Comparison of ENCODE assay signal across 27 cellular contexts in genomic region chr1:177048314-177049069, GRCh38.
DNase-seq lines count a peak whose midpoint lies in the region; ATAC-seq, FAIRE-seq and TF ChIP-seq lines count a peak whose summit lies in the region.
"Had no signal": no experiment of that assay in that cellular context is flagged by ENCODE, and none has a peak within 500 bp of the region (broad histone marks: within the 10 kb centered on the region; RNA-seq: fewer than 3 reads in every experiment).

No MANE protein-coding gene starts in this region.

- no peaks in the 10 kb centered on the region for H3K36me3 Mint-ChIP-seq in GM23338 (ENCODE audit: low read depth)
- H3K36me3 Mint-ChIP-seq in endodermal cell (ENCODE audit: low read depth): no peaks in the 10 kb centered on the region

- peak; percentile 44 for ATAC-seq in GM23338
- peak; percentile 68 for ATAC-seq in RWPE2 (ENCODE audit: low read depth)
- ATAC-seq in GM21526 (IDR thresholded peaks at IDR 0.05; ENCODE audit: low FRiP score, unreplicated experiment): no peak
- no peak for ATAC-seq in GM18909 (IDR thresholded peaks at IDR 0.05; ENCODE audit: poor library complexity, unreplicated experiment)
- no peak for ATAC-seq in GM18873 (IDR thresholded peaks at IDR 0.05; ENCODE audit: low FRiP score, unreplicated experiment)
- ATAC-seq: K562, Panc1, SK-N-SH treated with all-trans-retinoic acid at 6 μM for 48 hours had no signal

- no peaks in the 10 kb centered on the region for H3K9me3 Mint-ChIP-seq in GM23338
- H3K9me3 Mint-ChIP-seq in endodermal cell: no peaks in the 10 kb centered on the region

- H3K4me3 ChIP-seq in GM23338 (no peak overlapping the region), RWPE2 (ENCODE audit: severe bottlenecking) (no peak overlapping the region), endodermal cell (ENCODE audit: low read length) (no peak overlapping the region), keratinocyte (ENCODE audit: control insufficient read depth in 2 of 3, extremely low read depth in 1 of 3, insufficient read depth in 2 of 3, low read depth in 1 of 3, low read length in 3 of 3) (no peak overlapping the region)
- H3K4me3 ChIP-seq: K562, MG63 had no signal

- H3F3A ChIP-seq in GM23338 (replicated peaks; ENCODE audit: low read depth): no peaks in the 10 kb centered on the region

- FAIRE-seq in keratinocyte (lab: Jason Lieb, UNC): peak; percentile 32
- FAIRE-seq: H54, HTR-8/SVneo, K562 had no signal

- H3K27ac ChIP-seq in GM23338 (ENCODE audit: low read depth) (no peak overlapping the region), RWPE2 (ENCODE audit: poor library complexity, severe bottlenecking) (no peak overlapping the region), endodermal cell (ENCODE audit: low read depth, low read length) (no peak overlapping the region), keratinocyte (ENCODE audit: control insufficient read depth, insufficient read depth, low read length) (no peak overlapping the region)

- H3K4me1 ChIP-seq in GM23338 (ENCODE audit: insufficient read depth) (peaks cover 22% of the 10 kb centered on the region), RWPE2 (ENCODE audit: insufficient read depth, poor library complexity, severe bottlenecking) (no peaks in the 10 kb centered on the region), endodermal cell (ENCODE audit: control insufficient read depth, insufficient read depth, low read length) (no peaks in the 10 kb centered on the region), keratinocyte (ENCODE audit: control insufficient read depth, extremely low read depth, insufficient read depth, low read length) (peaks cover 5% of the 10 kb centered on the region)
- H3K4me1 ChIP-seq: BE2C had no signal

- H3K27me3 ChIP-seq in GM23338 (ENCODE audit: insufficient read depth): no peaks in the 10 kb centered on the region
- H3K27me3 ChIP-seq in RWPE2 (ENCODE audit: insufficient read depth, poor library complexity, severe bottlenecking): no peaks in the 10 kb centered on the region
- peaks cover 97% of the 10 kb centered on the region for H3K27me3 ChIP-seq in endodermal cell (ENCODE audit: control insufficient read depth, insufficient read depth, low read length, poor library complexity, severe bottlenecking)
- H3K27me3 ChIP-seq in keratinocyte (ENCODE audit: control insufficient read depth, extremely low read depth, insufficient read depth, low read length): no peaks in the 10 kb centered on the region
- H3K27me3 ChIP-seq: BE2C, MG63 had no signal

- H3K79me2 ChIP-seq in GM23338 (replicated peaks; ENCODE audit: insufficient read depth): no peaks in the 10 kb centered on the region
- H3K79me2 ChIP-seq in keratinocyte (ENCODE audit: control insufficient read depth, insufficient read depth, low read length): no peaks in the 10 kb centered on the region

- no peaks in the 10 kb centered on the region for H3K36me3 ChIP-seq in GM23338 (ENCODE audit: insufficient read depth)
- no peaks in the 10 kb centered on the region for H3K36me3 ChIP-seq in RWPE2 (ENCODE audit: low read depth)
- no peaks in the 10 kb centered on the region for H3K36me3 ChIP-seq in endodermal cell (ENCODE audit: control insufficient read depth, insufficient read depth, low read length)
- H3K36me3 ChIP-seq in keratinocyte (ENCODE audit: control insufficient read depth in 2 of 2, extremely low read depth in 1 of 2, insufficient read depth in 2 of 2, low read length in 2 of 2): no peaks in the 10 kb centered on the region
- H3K36me3 ChIP-seq: BE2C, MG63 had no signal

- H3K4me3 Mint-ChIP-seq in GM23338 (no peak overlapping the region), endodermal cell (no peak overlapping the region)

- peaks cover 5% of the 10 kb centered on the region for H3K27me3 Mint-ChIP-seq in GM23338 (ENCODE audit: insufficient read depth, low read depth, poor library complexity)
- peaks cover 75% of the 10 kb centered on the region for H3K27me3 Mint-ChIP-seq in endodermal cell (ENCODE audit: insufficient read depth)

- H3K4me1 Mint-ChIP-seq in GM23338 (peaks cover 38% of the 10 kb centered on the region), endodermal cell (peaks cover 29% of the 10 kb centered on the region)

- H2AFZ ChIP-seq in GM23338 (no peak overlapping the region), keratinocyte (ENCODE audit: control insufficient read depth, low read length) (no peak overlapping the region)

- 66 to 83% methylated on average over 3 to 4 of the region's 4 CpGs for WGBS in endodermal cell (ENCODE audit: insufficient coverage in 1 of 2, insufficient read length in 1 of 2), 2 experiments

- no peak overlapping the region for H3K9ac ChIP-seq in endodermal cell (ENCODE audit: extremely low read depth, low read length, poor library complexity, severe bottlenecking)
- no peak overlapping the region for H3K9ac ChIP-seq in keratinocyte (ENCODE audit: control insufficient read depth, extremely low read depth, insufficient read depth, low read length)

- no peak for TF ChIP-seq CTCF in GM23338 (conservative IDR thresholded peaks at IDR 0.05; ENCODE audit: low read depth in 2 of 2)
- TF ChIP-seq CTCF in RWPE2 (IDR thresholded peaks at IDR 0.05; ENCODE audit: poor library complexity, severe bottlenecking): no peak
- no peak for TF ChIP-seq CTCF in endodermal cell (conservative IDR thresholded peaks at IDR 0.05)
- no peak for TF ChIP-seq CTCF in keratinocyte (optimal IDR thresholded peaks at IDR 0.05 in 1 of 3, IDR thresholded peaks at IDR 0.05 in 1 of 3, conservative IDR thresholded peaks at IDR 0.05 in 1 of 3; ENCODE audit: extremely low read depth in 1 of 3, insufficient read depth in 2 of 3, low read length in 3 of 3)

- H3K27ac Mint-ChIP-seq in GM23338: no peak overlapping the region
- H3K27ac Mint-ChIP-seq in endodermal cell: no peak overlapping the region

- H3K9me3 ChIP-seq in RWPE2 (ENCODE audit: severe bottlenecking) (no peaks in the 10 kb centered on the region), endodermal cell (ENCODE audit: control insufficient read depth, low read length) (no peaks in the 10 kb centered on the region), keratinocyte (ENCODE audit: control insufficient read depth, low read depth, low read length) (no peaks in the 10 kb centered on the region)
- H3K9me3 ChIP-seq: BE2C, MG63 had no signal

- DNase-seq in GM23338 (ENCODE audit: low spot score) (no peak), RWPE2 (ENCODE audit: low spot score) (no peak), endodermal cell (peak; percentile 92), keratinocyte (ENCODE audit: low read depth, low spot score) (no peak)
- DNase-seq: 8988T, ACHN, BE2C, Calu3, DMS153, DND-41, Kasumi-1, MG63, NCI-H1417, NCI-H1694 treated with DMSO at 0.1 percent for 48 hours, NCI-H2081, NCI-H2171, NCI-H226, NCI-H510A, NCI-H69 had no signal

- dilution Hi-C loops in keratinocyte (cut with MboI; ENCODE audit: extremely low pct_ligation_motif_present, low sequenced_read_pairs): no loop called here

- peaks cover 4% of the 10 kb centered on the region; the same call in 1 of the 2 replicates for H3K9me2 ChIP-seq in GM23338 (ENCODE audit: insufficient read depth)

- no peaks in the 10 kb centered on the region for H3K9me1 ChIP-seq in keratinocyte (ENCODE audit: control insufficient read depth, extremely low read depth, insufficient read depth, low read length)

- H4K20me1 ChIP-seq in GM23338 (replicated peaks; ENCODE audit: insufficient read depth) (no peaks in the 10 kb centered on the region), keratinocyte (ENCODE audit: control insufficient read depth, extremely low read depth, insufficient read depth, low read length) (no peaks in the 10 kb centered on the region)

- H3K4me2 ChIP-seq in GM23338: no peak overlapping the region
- H3K4me2 ChIP-seq in keratinocyte (ENCODE audit: control insufficient read depth, extremely low read depth, insufficient read depth, low read depth, low read length): no peak overlapping the region

Comparison
In these comparisons a context has a peak if more than half of its experiments do, and no peak if none do; other contexts are left out.
1. ATAC-seq: peak in GM23338 (single experiment) and RWPE2 (single experiment); none in GM21526 (single experiment), GM18909 (single experiment) and GM18873 (single experiment).